Comparison of ENCODE assay signal across 8 cellular contexts in the genomic region with DNA sequence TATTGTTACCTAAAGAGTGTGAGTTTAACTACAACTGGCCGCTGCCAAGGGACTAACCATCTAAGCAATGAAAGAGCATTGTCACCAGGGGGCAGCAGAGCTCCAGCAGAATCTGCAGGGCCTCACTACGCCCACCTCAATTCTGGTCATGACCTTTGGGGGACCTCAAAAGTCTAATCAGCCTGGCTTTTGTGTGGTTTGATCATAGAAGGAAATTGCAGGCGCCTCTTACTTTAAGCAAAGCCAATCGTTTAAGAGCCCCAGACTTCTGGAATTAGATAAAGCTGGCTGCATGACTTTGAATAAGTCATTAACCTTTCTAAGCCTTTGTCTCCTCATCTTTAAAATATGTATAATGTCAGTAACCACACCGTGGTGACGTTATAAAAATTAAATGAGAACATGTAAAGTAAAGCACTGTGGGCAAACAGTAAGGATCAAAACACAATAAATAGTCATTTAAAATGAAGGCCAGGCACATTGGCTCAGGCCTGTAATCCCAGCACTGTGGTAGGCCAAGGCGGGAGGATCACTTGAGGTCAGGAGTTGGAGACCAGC. TPM values are rescaled to one million over a fixed set of nuclear protein-coding genes. Genes with fewer than 3 reads are reported as not detected.
DNase-seq lines count a peak whose midpoint lies in the region; ATAC-seq, FAIRE-seq and TF ChIP-seq lines count a peak whose summit lies in the region.

No MANE protein-coding gene starts in this region.

- peak; percentile 95 for TF ChIP-seq CTCF in BE2C (IDR thresholded peaks at IDR 0.05; ENCODE audit: low read depth, low read length)

- H3K4me3 ChIP-seq in BE2C (ENCODE audit: low read depth, low read length) = no peak overlapping the region

- no peaks in the 10 kb centered on the region for H3K27me3 ChIP-seq in BE2C

- H3K36me3 Mint-ChIP-seq in activated T-cell treated with anti-CD3 and anti-CD28 coated beads, Interleukin-2, amount 50 U/mL, for 72 hours (ENCODE audit: insufficient read depth in 2 of 2) = no peaks in the 10 kb centered on the region

- no peak overlapping the region for H3K27ac Mint-ChIP-seq in activated T-cell treated with anti-CD3 and anti-CD28 coated beads, Interleukin-2, amount 50 U/mL, for 72 hours

- DNase-seq in BE2C (peak; percentile 82), GM12891 (ENCODE audit: insufficient read length, low spot score) (peak; percentile 27), NCI-H345 treated with DMSO at 0.1 percent for 48 hours (lab: John Stamatoyannopoulos, UW; ENCODE audit: unreplicated experiment) (peak; percentile 15), inferior parietal cortex (ENCODE audit: extremely low spot score) (peak; percentile 6)
- peak; percentile 39 to 47 for DNase-seq in activated T-cell treated with anti-CD3 and anti-CD28 coated beads, Interleukin-2, amount 50 U/mL, for 72 hours
- peak; percentile 24 for DNase-seq in stimulated activated CD8-positive, alpha-beta memory T cell treated with anti-CD3 and anti-CD28 coated beads, Interleukin-4, amount 100 ng/mL, for 24 hours (ENCODE audit: low read depth)
- no peak for DNase-seq in activated CD4-positive, CD25-positive, alpha-beta regulatory T cell (lab: John Stamatoyannopoulos, UW)
- DNase-seq in stimulated activated naive CD4-positive, alpha-beta T cell treated with Interleukin-2 at 50 U/mL for 16 hours (lab: John Stamatoyannopoulos, UW) = no peak

- H3K9me3 Mint-ChIP-seq in activated T-cell treated with anti-CD3 and anti-CD28 coated beads, Interleukin-2, amount 50 U/mL, for 72 hours = no peaks in the 10 kb centered on the region

- H3K9me3 ChIP-seq in BE2C = no peaks in the 10 kb centered on the region

- H3K4me1 Mint-ChIP-seq in activated T-cell treated with anti-CD3 and anti-CD28 coated beads, Interleukin-2, amount 50 U/mL, for 72 hours (ENCODE audit: low read depth) = no peaks in the 10 kb centered on the region

- ATAC-seq in activated T-cell treated with anti-CD3 and anti-CD28 coated beads, Interleukin-2, amount 50 U/mL, for 72 hours (replicated peaks in 1 of 2) = no peak

- no peak for TF ChIP-seq POLR2A in GM12891 (IDR thresholded peaks at IDR 0.05; ENCODE audit: low read depth, low read length)

- H3K4me1 ChIP-seq in BE2C = no peaks in the 10 kb centered on the region

- no peak for FAIRE-seq in GM12891 (lab: Jason Lieb, UNC)

- no peaks in the 10 kb centered on the region for H3K36me3 ChIP-seq in BE2C

- no peak overlapping the region for H3K4me3 Mint-ChIP-seq in activated T-cell treated with anti-CD3 and anti-CD28 coated beads, Interleukin-2, amount 50 U/mL, for 72 hours

- H3K27me3 Mint-ChIP-seq in activated T-cell treated with anti-CD3 and anti-CD28 coated beads, Interleukin-2, amount 50 U/mL, for 72 hours (ENCODE audit: low read depth) = no peaks in the 10 kb centered on the region

TF ChIP-seq in GM12891, 5 proteins besides CTCF, POLR2A, EP300 and RAD21:
- TF ChIP-seq SPI1 (IDR thresholded peaks at IDR 0.05; ENCODE audit: low read depth, low read length) (no peak), POLR2AphosphoS5 (IDR thresholded peaks at IDR 0.05; ENCODE audit: low read depth, low read length) (no peak), POU2F2 (IDR thresholded peaks at IDR 0.05; ENCODE audit: low read depth, low read length) (no peak), PAX5 (IDR thresholded peaks at IDR 0.05; ENCODE audit: insufficient read depth, low read length, severe bottlenecking) (no peak), TAF1 (IDR thresholded peaks at IDR 0.05; ENCODE audit: low read depth, low read length) (no peak)

RNA-seq across cellular contexts. Expression of gene TBX3, which starts 58.6 kb away (rescaled TPM):
- polyA plus RNA-seq in BE2C (2012; ENCODE audit: insufficient read depth, insufficient read length, low read depth) = 60.5 TPM
- polyA plus RNA-seq in GM12891 (2012; ENCODE audit: low read depth, missing spikeins) = 0.01 TPM
- under 1 TPM in 1 of 2 donors, not detected in 1; 0.07 TPM for total RNA-seq in activated T-cell treated with anti-CD3 and anti-CD28 coated beads, Interleukin-2, amount 50 U/mL, for 72 hours

Comparison
In these comparisons a context has a peak if more than half of its experiments do, and no peak if none do; other contexts are left out.
1. DNase-seq: peak in BE2C (single experiment), GM12891 (single experiment), NCI-H345 treated with DMSO at 0.1 percent for 48 hours (single experiment), activated T-cell treated with anti-CD3 and anti-CD28 coated beads, Interleukin-2, amount 50 U/mL, for 72 hours (2 of 2), inferior parietal cortex (single experiment) and stimulated activated CD8-positive, alpha-beta memory T cell treated with anti-CD3 and anti-CD28 coated beads, Interleukin-4, amount 100 ng/mL, for 24 hours (single experiment); none in activated CD4-positive, CD25-positive, alpha-beta regulatory T cell (0 of 4) and stimulated activated naive CD4-positive, alpha-beta T cell treated with Interleukin-2 at 50 U/mL for 16 hours (single experiment).